ENCODE assay signal across 8 cellular contexts in the genomic region with DNA sequence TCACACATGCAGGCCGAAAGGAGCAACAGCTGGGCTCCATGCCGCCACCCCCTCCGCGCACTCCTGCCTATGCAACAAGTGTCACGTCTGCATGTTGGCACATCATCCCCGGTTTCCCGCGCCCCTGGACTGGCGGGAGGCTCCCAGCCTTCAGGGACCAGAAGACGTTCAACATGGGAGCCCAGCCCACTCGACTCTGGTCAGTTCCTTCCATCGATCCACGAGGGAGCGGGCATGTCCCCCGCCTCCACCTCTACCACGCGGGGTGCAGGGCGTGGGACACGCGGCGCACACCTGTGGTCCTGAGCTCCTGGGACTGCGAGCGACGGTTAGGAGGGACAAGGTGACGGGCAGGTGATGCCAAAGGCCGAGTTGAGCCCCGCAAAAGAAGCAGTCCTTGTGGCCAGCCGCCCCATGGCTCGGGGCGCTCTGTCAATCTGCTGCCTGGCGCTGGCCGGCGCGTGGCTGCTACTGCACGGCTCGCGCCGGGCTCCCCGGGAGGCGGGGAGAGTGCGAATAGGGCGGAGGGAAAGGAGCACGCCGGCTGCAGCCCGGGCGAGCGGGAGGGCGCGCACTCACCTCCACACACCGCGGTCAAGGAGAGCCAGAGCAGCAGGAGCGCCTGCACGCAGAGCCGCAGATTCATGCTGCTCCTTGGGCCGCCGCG. TPM values are rescaled to one million over a fixed set of nuclear protein-coding genes. Genes with fewer than 3 reads are reported as not detected.
A peak's percentile ranks its signal among the peaks of the same experiment; 100 is the strongest.
DNase-seq lines count a peak whose midpoint lies in the region; ATAC-seq, FAIRE-seq and TF ChIP-seq lines count a peak whose summit lies in the region.

No MANE protein-coding gene starts in this region.

- DNase-seq in EL (peak; percentile 31), PC-9 (peak in 1 of 2 experiments; percentile 36), coronary artery (ENCODE audit: low spot score) (peak; percentile 67), urothelium cell line (ENCODE audit: low spot score) (peak; percentile 18), pons (ENCODE audit: low spot score) (no peak)
- DNase-seq in activated CD8-positive, alpha-beta memory T cell treated with anti-CD3 and anti-CD28 coated beads, Interleukin-2, amount 50 U/mL, for 4 hours, result no peak

- H4K20me1 ChIP-seq in PC-9 (ENCODE audit: insufficient read depth), result peaks cover 5% of the 10 kb centered on the region

- 4 to 6% methylated on average over 11 to 24 of the region's 57 CpGs for WGBS in mesodermal cell (ENCODE audit: insufficient coverage in 2 of 2), 2 experiments

- peak overlapping the region; percentile 80 for H2AFZ ChIP-seq in PC-9

- no peaks in the 10 kb centered on the region for H3K9me2 ChIP-seq in PC-9 (ENCODE audit: insufficient read depth)

- no peaks in the 10 kb centered on the region for H3K79me2 ChIP-seq in PC-9 (ENCODE audit: low read depth)

- BruUV-seq in PC-9 (replicated peaks; lab: Mats Ljungman, UMichigan), result no TSS peak

- no peaks in the 10 kb centered on the region for H3F3A ChIP-seq in PC-9 (ENCODE audit: insufficient read depth, low read depth)

- peaks cover 13% of the 10 kb centered on the region for H3K4me1 ChIP-seq in PC-9 (replicated peaks; ENCODE audit: insufficient read depth)
- H3K4me1 ChIP-seq in mesodermal cell (ENCODE audit: control insufficient read depth, insufficient read depth, low read length, poor library complexity, severe bottlenecking), result peaks cover 3% of the 10 kb centered on the region

- peak; percentile 55 for ATAC-seq in GM21737 (IDR thresholded peaks at IDR 0.05; ENCODE audit: unreplicated experiment)

- POLR2A ChIA-PET in PC-9 (lab: Charles Lee; ENCODE audit: unreplicated experiment), result no interaction called here

- intact Hi-C loops in PC-9 (cut with micrococcal nuclease; ENCODE audit: unreplicated experiment), result no loop called here

- TF ChIP-seq CTCF in PC-9 (conservative IDR thresholded peaks at IDR 0.05) (no peak), coronary artery (IDR thresholded peaks at IDR 0.05) (no peak)

- H3K27me3 ChIP-seq in PC-9 (ENCODE audit: insufficient read depth, low read depth), result peaks cover 46% of the 10 kb centered on the region

- no peaks in the 10 kb centered on the region for H3K9me3 ChIP-seq in PC-9 (ENCODE audit: insufficient read depth, low read depth)
- H3K9me3 ChIP-seq in mesodermal cell (ENCODE audit: control insufficient read depth, low read length), result no peaks in the 10 kb centered on the region

- CTCF ChIA-PET in PC-9 (lab: Charles Lee), result interaction anchor here (2.5 kb wide), 1 partner anchor 72 kb away, joined by 7 read pairs; no protein-coding TSS in a partner anchor

- H3K36me3 ChIP-seq in PC-9 (ENCODE audit: low read depth) (no peaks in the 10 kb centered on the region), mesodermal cell (ENCODE audit: control insufficient read depth, insufficient read depth, low read length) (no peaks in the 10 kb centered on the region)

- FAIRE-seq in urothelium cell line (lab: Jason Lieb, UNC), result no peak

- peak overlapping the region; percentile 95 for H3K4me2 ChIP-seq in PC-9

- H3K4me3 ChIP-seq in PC-9 (peak overlapping the region; percentile 60), coronary artery (peak overlapping the region; percentile 71), mesodermal cell (ENCODE audit: extremely low read depth, insufficient read depth, low read length, poor library complexity, severe bottlenecking) (peak overlapping the region; percentile 33)

- H3K27ac ChIP-seq in PC-9 (no peak overlapping the region), coronary artery (peak overlapping the region in 1 of 2 donors; percentile 20), mesodermal cell (ENCODE audit: low read depth, low read length, severe bottlenecking) (no peak overlapping the region)

RNA-seq across cellular contexts. Expression of gene APLN, which starts 0.6 kb away (rescaled TPM):
- total RNA-seq in PC-9 (2021), result 0.13 TPM in 2 replicates
- polyA plus RNA-seq in mesodermal cell (2013, experiment 1 of 2), result 10.4 TPM
- polyA plus RNA-seq in mesodermal cell (2013, experiment 2 of 2), result 7.3 TPM

Comparison
In these comparisons a context has a peak if more than half of its experiments do, and no peak if none do; other contexts are left out.
1. DNase-seq: peak in EL (single experiment), coronary artery (single experiment) and urothelium cell line (single experiment); none in activated CD8-positive, alpha-beta memory T cell treated with anti-CD3 and anti-CD28 coated beads, Interleukin-2, amount 50 U/mL, for 4 hours (single experiment) and pons (single experiment).
2. Peak in every context shown above with its lines, with median percentiles within 50 percentile points of each other: H3K4me3 ChIP-seq.